In the genomic region with DNA sequence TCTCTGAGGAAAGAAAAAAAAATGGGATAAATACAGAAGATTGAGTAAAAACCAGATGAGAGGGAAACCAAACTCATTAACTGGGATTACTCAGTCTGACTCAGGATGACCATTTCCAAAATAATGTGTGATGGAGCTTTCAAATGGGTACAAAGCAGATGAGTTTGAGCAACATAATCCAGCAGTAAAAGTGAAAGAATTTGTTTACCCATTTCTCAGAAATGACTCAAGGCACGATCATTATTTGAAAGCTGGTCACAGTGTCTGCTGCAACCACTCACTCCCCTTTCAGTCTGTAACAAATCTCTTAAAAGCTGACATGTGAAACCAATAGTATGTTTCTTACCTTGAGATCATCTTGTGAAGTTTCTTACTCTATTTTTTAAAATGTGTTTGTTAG, we compare ENCODE assay signal across 12 cellular contexts.
DNase-seq lines count a peak whose midpoint lies in the region; TF ChIP-seq lines count a peak whose summit lies in the region.
"Had no signal": no experiment of that assay in that cellular context is flagged by ENCODE, and none has a peak within 500 bp of the region (broad histone marks: within the 10 kb centered on the region; RNA-seq: fewer than 3 reads in every experiment).

No MANE protein-coding gene starts in this region.

- no peak for TF ChIP-seq CTCF in smooth muscle cell (IDR thresholded peaks at IDR 0.05; ENCODE audit: borderline replicate concordance, insufficient read depth, poor library complexity, severe bottlenecking)

- H3K4me1 ChIP-seq in smooth muscle cell (ENCODE audit: low read depth): peaks cover 9% of the 10 kb centered on the region
- H3K4me1 ChIP-seq: lower lobe of right lung had no signal

- H3K9me3 ChIP-seq in smooth muscle cell (replicated peaks; ENCODE audit: low read depth): no peaks in the 10 kb centered on the region
- H3K9me3 ChIP-seq: lower lobe of right lung, thoracic aorta had no signal

- no peaks in the 10 kb centered on the region for H3K36me3 Mint-ChIP-seq in activated T-cell treated with anti-CD3 and anti-CD28 coated beads, Interleukin-2, amount 50 U/mL, for 24 hours (ENCODE audit: low read depth)

- H3K27me3 ChIP-seq in smooth muscle cell (ENCODE audit: low read depth): no peaks in the 10 kb centered on the region

- H3K79me2 ChIP-seq in smooth muscle cell (ENCODE audit: low read depth): no peaks in the 10 kb centered on the region

- H3K36me3 ChIP-seq in smooth muscle cell (ENCODE audit: low read depth): no peaks in the 10 kb centered on the region
- H3K36me3 ChIP-seq: lower lobe of right lung, thoracic aorta had no signal

- H3K27ac ChIP-seq in smooth muscle cell (ENCODE audit: low read depth): peak overlapping the region; percentile 88
- H3K27ac ChIP-seq: C4-2B, lower lobe of right lung, thoracic aorta had no signal

- DNase-seq in activated T-cell treated with anti-CD3 and anti-CD28 coated beads, Interleukin-2, amount 50 U/mL, for 24 hours: no peak
- DNase-seq in activated T-cell treated with anti-CD3 and anti-CD28 coated beads, Interleukin-2, amount 50 U/mL, for 48 hours: no peak
- DNase-seq in M059J (ENCODE audit: low read depth) (peak; percentile 94), dedifferentiated amniotic fluid mesenchymal stem cell (ENCODE audit: extremely low spot score) (peak; percentile 66), smooth muscle cell (lab: John Stamatoyannopoulos, UW; ENCODE audit: unreplicated experiment) (no peak), NCI-H524 treated with DMSO at 0.1 percent for 48 hours (lab: John Stamatoyannopoulos, UW) (no peak), NCI-H82 treated with DMSO at 0.1 percent for 48 hours (lab: John Stamatoyannopoulos, UW; ENCODE audit: unreplicated experiment) (no peak), NCI-H2029 (lab: John Stamatoyannopoulos, UW) (no peak)
- DNase-seq: activated CD4-positive, alpha-beta T cell treated with anti-CD3 and anti-CD28 coated beads for 4 hours; lower lobe of right lung had no signal

- H3K9me3 Mint-ChIP-seq in activated T-cell treated with anti-CD3 and anti-CD28 coated beads, Interleukin-2, amount 50 U/mL, for 24 hours: no peaks in the 10 kb centered on the region

- peak overlapping the region; percentile 35 for H3K4me2 ChIP-seq in smooth muscle cell

- peak overlapping the region; percentile 83 for H3K27ac Mint-ChIP-seq in activated T-cell treated with anti-CD3 and anti-CD28 coated beads, Interleukin-2, amount 50 U/mL, for 24 hours

- H3K27me3 Mint-ChIP-seq in activated T-cell treated with anti-CD3 and anti-CD28 coated beads, Interleukin-2, amount 50 U/mL, for 24 hours: peaks cover 39% of the 10 kb centered on the region

- H3K4me3 Mint-ChIP-seq in activated T-cell treated with anti-CD3 and anti-CD28 coated beads, Interleukin-2, amount 50 U/mL, for 24 hours: no peak overlapping the region

- no peak overlapping the region for H2AFZ ChIP-seq in smooth muscle cell (ENCODE audit: low read depth)

- H3K4me3 ChIP-seq in smooth muscle cell: no peak overlapping the region
- H3K4me3 ChIP-seq: lower lobe of right lung, thoracic aorta had no signal

- H4K20me1 ChIP-seq in smooth muscle cell (ENCODE audit: low read depth): no peaks in the 10 kb centered on the region

- H3K4me1 Mint-ChIP-seq in activated T-cell treated with anti-CD3 and anti-CD28 coated beads, Interleukin-2, amount 50 U/mL, for 24 hours (ENCODE audit: low read depth): peaks cover 40% of the 10 kb centered on the region

- H3F3A ChIP-seq in smooth muscle cell (ENCODE audit: low read depth): peaks cover 4% of the 10 kb centered on the region

- peak overlapping the region; percentile 58 for H3K9ac ChIP-seq in smooth muscle cell (ENCODE audit: low read depth)

- WGBS in smooth muscle cell (ENCODE audit: low lambda C conversion rate): 0% methylated on average over 1 of the region's 1 CpG

Comparison
In these comparisons a context has a peak if more than half of its experiments do, and no peak if none do; other contexts are left out.
1. DNase-seq: peak in M059J (single experiment) and dedifferentiated amniotic fluid mesenchymal stem cell (single experiment); none in activated T-cell treated with anti-CD3 and anti-CD28 coated beads, Interleukin-2, amount 50 U/mL, for 24 hours (single experiment), activated T-cell treated with anti-CD3 and anti-CD28 coated beads, Interleukin-2, amount 50 U/mL, for 48 hours (0 of 2), smooth muscle cell (single experiment), NCI-H524 treated with DMSO at 0.1 percent for 48 hours (single experiment), NCI-H82 treated with DMSO at 0.1 percent for 48 hours (single experiment) and NCI-H2029 (single experiment).